In genomic region chr11:108340958-108341357, GRCh38 we compare ENCODE assay signal across 2 cellular contexts.
A peak's percentile ranks its signal among the peaks of the same experiment; 100 is the strongest.
TF ChIP-seq lines count a peak whose summit lies in the region.

No MANE protein-coding gene starts in this region.

TF ChIP-seq in GM23338, 12 proteins besides CTCF, POLR2A, EP300 and RAD21:
- TF ChIP-seq EZH2phosphoT487 (IDR thresholded peaks at IDR 0.05; ENCODE audit: unreplicated experiment) (no peak), ZNF114 (CRISPR knock-in tag; IDR thresholded peaks at IDR 0.05) (no peak), JUNB (IDR thresholded peaks at IDR 0.05; ENCODE audit: unreplicated experiment) (no peak), ZNF331 (CRISPR knock-in tag; IDR thresholded peaks at IDR 0.05; ENCODE audit: low read depth) (no peak), POLR2AphosphoS5 (IDR thresholded peaks at IDR 0.05; ENCODE audit: low read depth) (no peak), REST (IDR thresholded peaks at IDR 0.05; ENCODE audit: unreplicated experiment) (no peak), EZH2 (IDR thresholded peaks at IDR 0.05; ENCODE audit: low read depth, unreplicated experiment) (no peak), STAT1 (IDR thresholded peaks at IDR 0.05; ENCODE audit: unreplicated experiment) (no peak), NANOG (IDR thresholded peaks at IDR 0.05; ENCODE audit: borderline replicate concordance) (no peak), CREB1 (CRISPR knock-in tag; IDR thresholded peaks at IDR 0.05; ENCODE audit: low read depth) (no peak)
- TF ChIP-seq, protein P1, sequence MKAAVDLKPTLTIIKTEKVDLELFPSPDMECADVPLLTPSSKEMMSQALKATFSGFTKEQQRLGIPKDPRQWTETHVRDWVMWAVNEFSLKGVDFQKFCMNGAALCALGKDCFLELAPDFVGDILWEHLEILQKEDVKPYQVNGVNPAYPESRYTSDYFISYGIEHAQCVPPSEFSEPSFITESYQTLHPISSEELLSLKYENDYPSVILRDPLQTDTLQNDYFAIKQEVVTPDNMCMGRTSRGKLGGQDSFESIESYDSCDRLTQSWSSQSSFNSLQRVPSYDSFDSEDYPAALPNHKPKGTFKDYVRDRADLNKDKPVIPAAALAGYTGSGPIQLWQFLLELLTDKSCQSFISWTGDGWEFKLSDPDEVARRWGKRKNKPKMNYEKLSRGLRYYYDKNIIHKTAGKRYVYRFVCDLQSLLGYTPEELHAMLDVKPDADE (IDR thresholded peaks at IDR 0.05) = no peak
- TF ChIP-seq, protein P2, sequence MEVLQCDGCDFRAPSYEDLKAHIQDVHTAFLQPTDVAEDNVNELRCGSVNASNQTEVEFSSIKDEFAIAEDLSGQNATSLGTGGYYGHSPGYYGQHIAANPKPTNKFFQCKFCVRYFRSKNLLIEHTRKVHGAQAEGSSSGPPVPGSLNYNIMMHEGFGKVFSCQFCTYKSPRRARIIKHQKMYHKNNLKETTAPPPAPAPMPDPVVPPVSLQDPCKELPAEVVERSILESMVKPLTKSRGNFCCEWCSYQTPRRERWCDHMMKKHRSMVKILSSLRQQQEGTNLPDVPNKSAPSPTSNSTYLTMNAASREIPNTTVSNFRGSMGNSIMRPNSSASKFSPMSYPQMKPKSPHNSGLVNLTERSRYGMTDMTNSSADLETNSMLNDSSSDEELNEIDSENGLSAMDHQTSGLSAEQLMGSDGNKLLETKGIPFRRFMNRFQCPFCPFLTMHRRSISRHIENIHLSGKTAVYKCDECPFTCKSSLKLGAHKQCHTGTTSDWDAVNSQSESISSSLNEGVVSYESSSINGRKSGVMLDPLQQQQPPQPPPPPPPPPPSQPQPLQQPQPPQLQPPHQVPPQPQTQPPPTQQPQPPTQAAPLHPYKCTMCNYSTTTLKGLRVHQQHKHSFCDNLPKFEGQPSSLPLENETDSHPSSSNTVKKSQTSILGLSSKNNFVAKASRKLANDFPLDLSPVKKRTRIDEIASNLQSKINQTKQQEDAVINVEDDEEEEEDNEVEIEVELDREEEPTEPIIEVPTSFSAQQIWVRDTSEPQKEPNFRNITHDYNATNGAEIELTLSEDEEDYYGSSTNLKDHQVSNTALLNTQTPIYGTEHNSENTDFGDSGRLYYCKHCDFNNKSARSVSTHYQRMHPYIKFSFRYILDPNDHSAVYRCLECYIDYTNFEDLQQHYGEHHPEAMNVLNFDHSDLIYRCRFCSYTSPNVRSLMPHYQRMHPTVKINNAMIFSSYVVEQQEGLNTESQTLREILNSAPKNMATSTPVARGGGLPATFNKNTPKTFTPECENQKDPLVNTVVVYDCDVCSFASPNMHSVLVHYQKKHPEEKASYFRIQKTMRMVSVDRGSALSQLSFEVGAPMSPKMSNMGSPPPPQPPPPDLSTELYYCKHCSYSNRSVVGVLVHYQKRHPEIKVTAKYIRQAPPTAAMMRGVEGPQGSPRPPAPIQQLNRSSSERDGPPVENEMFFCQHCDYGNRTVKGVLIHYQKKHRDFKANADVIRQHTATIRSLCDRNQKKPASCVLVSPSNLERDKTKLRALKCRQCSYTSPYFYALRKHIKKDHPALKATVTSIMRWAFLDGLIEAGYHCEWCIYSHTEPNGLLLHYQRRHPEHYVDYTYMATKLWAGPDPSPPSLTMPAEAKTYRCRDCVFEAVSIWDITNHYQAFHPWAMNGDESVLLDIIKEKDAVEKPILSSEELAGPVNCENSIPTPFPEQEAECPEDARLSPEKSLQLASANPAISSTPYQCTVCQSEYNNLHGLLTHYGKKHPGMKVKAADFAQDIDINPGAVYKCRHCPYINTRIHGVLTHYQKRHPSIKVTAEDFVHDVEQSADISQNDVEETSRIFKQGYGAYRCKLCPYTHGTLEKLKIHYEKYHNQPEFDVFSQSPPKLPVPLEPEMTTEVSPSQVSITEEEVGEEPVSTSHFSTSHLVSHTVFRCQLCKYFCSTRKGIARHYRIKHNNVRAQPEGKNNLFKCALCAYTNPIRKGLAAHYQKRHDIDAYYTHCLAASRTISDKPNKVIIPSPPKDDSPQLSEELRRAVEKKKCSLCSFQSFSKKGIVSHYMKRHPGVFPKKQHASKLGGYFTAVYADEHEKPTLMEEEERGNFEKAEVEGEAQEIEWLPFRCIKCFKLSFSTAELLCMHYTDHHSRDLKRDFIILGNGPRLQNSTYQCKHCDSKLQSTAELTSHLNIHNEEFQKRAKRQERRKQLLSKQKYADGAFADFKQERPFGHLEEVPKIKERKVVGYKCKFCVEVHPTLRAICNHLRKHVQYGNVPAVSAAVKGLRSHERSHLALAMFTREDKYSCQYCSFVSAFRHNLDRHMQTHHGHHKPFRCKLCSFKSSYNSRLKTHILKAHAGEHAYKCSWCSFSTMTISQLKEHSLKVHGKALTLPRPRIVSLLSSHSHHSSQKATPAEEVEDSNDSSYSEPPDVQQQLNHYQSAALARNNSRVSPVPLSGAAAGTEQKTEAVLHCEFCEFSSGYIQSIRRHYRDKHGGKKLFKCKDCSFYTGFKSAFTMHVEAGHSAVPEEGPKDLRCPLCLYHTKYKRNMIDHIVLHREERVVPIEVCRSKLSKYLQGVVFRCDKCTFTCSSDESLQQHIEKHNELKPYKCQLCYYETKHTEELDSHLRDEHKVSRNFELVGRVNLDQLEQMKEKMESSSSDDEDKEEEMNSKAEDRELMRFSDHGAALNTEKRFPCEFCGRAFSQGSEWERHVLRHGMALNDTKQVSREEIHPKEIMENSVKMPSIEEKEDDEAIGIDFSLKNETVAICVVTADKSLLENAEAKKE (CRISPR knock-in tag; IDR thresholded peaks at IDR 0.05) = no peak

TF ChIP-seq in H1, 55 proteins besides CTCF, POLR2A, EP300 and RAD21:
- TF ChIP-seq KDM4A (IDR thresholded peaks at IDR 0.05; ENCODE audit: low read depth, low read length, severe bottlenecking) (no peak), JUND (IDR thresholded peaks at IDR 0.05; ENCODE audit: low read length) (peak; percentile 91)
TF ChIP-seq in H1: peak in this region for 1.
